Comparison of ENCODE assay signal across 1 cellular context in genomic region chr15:71274448-71274798, GRCh38.
TF ChIP-seq lines count a peak whose summit lies in the region.

No MANE protein-coding gene starts in this region.

TF ChIP-seq in H1, 55 proteins besides CTCF, POLR2A, EP300 and RAD21 (continued from another document):
- no peak for TF ChIP-seq CHD7 (IDR thresholded peaks at IDR 0.05; ENCODE audit: insufficient replicate concordance, low read length)
- TF ChIP-seq SRF (IDR thresholded peaks at IDR 0.05; ENCODE audit: low read depth, low read length): no peak
- TF ChIP-seq CREB1 (IDR thresholded peaks at IDR 0.05): no peak
- no peak for TF ChIP-seq NANOG (IDR thresholded peaks at IDR 0.05; ENCODE audit: insufficient read depth, low read depth, low read length, poor library complexity, severe bottlenecking)
- TF ChIP-seq HDAC2 (IDR thresholded peaks at IDR 0.05; ENCODE audit: borderline replicate concordance in 1 of 2, low read depth in 2 of 2, low read length in 2 of 2): no peak
- no peak for TF ChIP-seq PHF8 (conservative IDR thresholded peaks at IDR 0.05; ENCODE audit: low read depth, low read length)
- no peak for TF ChIP-seq TAF7 (optimal IDR thresholded peaks at IDR 0.05; ENCODE audit: borderline replicate concordance, low read depth, low read length)
- no peak for TF ChIP-seq KDM1A (IDR thresholded peaks at IDR 0.05; ENCODE audit: borderline replicate concordance, low read length)
- no peak for TF ChIP-seq MAFK (IDR thresholded peaks at IDR 0.05; ENCODE audit: low read depth, low read length)
- TF ChIP-seq CBX8 (IDR thresholded peaks at IDR 0.05; ENCODE audit: borderline replicate concordance, low read depth, low read length): no peak
- no peak for TF ChIP-seq SAP30 (IDR thresholded peaks at IDR 0.05; ENCODE audit: insufficient read depth, insufficient replicate concordance, low read length)
- no peak for TF ChIP-seq JUN (IDR thresholded peaks at IDR 0.05; ENCODE audit: low read depth, low read length)
- TF ChIP-seq GTF2F1 (IDR thresholded peaks at IDR 0.05; ENCODE audit: borderline replicate concordance, low read depth, low read length): no peak
- TF ChIP-seq SIRT6 (IDR thresholded peaks at IDR 0.05; ENCODE audit: low read length): no peak
- TF ChIP-seq BRCA1 (IDR thresholded peaks at IDR 0.05; ENCODE audit: low read depth, low read length): no peak
- no peak for TF ChIP-seq SIX5 (IDR thresholded peaks at IDR 0.05; ENCODE audit: low read depth, low read length)
- TF ChIP-seq RFX5 (IDR thresholded peaks at IDR 0.05; ENCODE audit: borderline replicate concordance, low read depth, low read length): no peak
- no peak for TF ChIP-seq SUZ12 (IDR thresholded peaks at IDR 0.05; ENCODE audit: low read length)
